15 cellular contexts compared by ENCODE assay signal in the genomic region with DNA sequence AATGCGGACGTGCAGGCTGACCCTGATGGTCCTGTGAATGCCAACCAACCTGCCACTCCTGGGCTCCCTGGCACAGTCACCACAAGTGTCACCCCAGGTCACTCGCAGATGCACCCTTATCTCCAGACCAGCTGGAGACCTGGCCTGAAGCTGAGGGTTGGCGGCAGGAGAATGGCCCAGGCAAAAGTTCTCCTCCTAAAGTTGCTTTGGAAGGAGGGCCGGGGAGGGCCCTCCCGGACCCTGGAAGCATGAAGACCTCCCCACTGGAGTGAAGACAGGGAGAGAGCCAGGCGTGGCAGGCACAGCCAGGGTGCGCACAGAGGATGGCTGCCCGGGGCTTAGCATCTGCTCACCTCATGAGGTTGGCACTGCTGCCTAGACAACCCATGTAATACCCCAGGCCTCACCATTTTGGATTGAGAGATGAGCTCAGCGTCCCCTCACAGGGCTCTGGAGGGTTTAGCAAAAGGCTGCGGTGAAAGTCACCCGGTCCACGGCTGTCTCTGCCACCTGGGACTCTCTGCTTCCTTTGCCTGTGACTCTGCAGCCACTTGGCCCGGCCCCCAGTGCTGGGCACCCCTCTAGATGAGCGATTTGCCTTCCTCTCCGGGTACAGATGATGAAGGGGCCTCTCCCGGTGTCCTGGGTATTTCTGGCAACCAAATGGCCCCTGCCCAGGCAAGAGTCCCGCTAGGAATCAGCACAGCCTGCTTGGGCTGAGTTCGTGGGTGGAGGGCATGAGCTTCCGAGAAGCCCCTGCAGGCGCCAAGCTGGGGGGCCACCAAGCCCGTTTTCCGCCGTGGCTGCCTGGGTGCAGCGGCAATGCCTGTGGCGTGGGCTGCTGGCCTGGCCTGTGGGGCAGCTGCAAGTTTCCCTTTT. TPM values are rescaled to one million over a fixed set of nuclear protein-coding genes. Genes with fewer than 3 reads are reported as not detected.
"Had no signal": no experiment of that assay in that cellular context is flagged by ENCODE, and none has a peak within 500 bp of the region (broad histone marks: within the 10 kb centered on the region; RNA-seq: fewer than 3 reads in every experiment).

No MANE protein-coding gene starts in this region.

- H3K9me3 Mint-ChIP-seq: activated CD8-positive, alpha-beta T cell treated with anti-CD3 and anti-CD28 coated beads for 36 hours; activated naive CD8-positive, alpha-beta T cell treated with anti-CD3 and anti-CD28 coated beads, Interleukin-2, amount 10 ng/mL, durations not matched to agents 7 days and 5 days had no signal

- H3K27ac Mint-ChIP-seq: activated CD4-positive, alpha-beta T cell treated with anti-CD3 and anti-CD28 coated beads for 36 hours; activated CD8-positive, alpha-beta T cell treated with anti-CD3 and anti-CD28 coated beads for 36 hours; activated naive CD8-positive, alpha-beta T cell treated with anti-CD3 and anti-CD28 coated beads, Interleukin-2, amount 10 ng/mL, durations not matched to agents 7 days and 5 days had no signal

- H3K4me1 Mint-ChIP-seq: activated CD4-positive, alpha-beta T cell treated with anti-CD3 and anti-CD28 coated beads for 36 hours had no signal

- ATAC-seq: activated CD4-positive, alpha-beta T cell treated with anti-CD3 and anti-CD28 coated beads for 36 hours; activated CD8-positive, alpha-beta T cell treated with anti-CD3 and anti-CD28 coated beads for 36 hours; gastroesophageal sphincter had no signal

- H3K27ac ChIP-seq: cardiac muscle cell, gastroesophageal sphincter, neutrophil, transverse colon, VCaP had no signal

- H3K4me3 Mint-ChIP-seq: activated CD4-positive, alpha-beta T cell treated with anti-CD3 and anti-CD28 coated beads for 36 hours; activated CD8-positive, alpha-beta T cell treated with anti-CD3 and anti-CD28 coated beads for 36 hours; activated naive CD8-positive, alpha-beta T cell treated with anti-CD3 and anti-CD28 coated beads, Interleukin-2, amount 10 ng/mL, durations not matched to agents 7 days and 5 days had no signal

- H3K27me3 Mint-ChIP-seq: activated CD4-positive, alpha-beta T cell treated with anti-CD3 and anti-CD28 coated beads for 36 hours had no signal

- H3K36me3 Mint-ChIP-seq: activated naive CD8-positive, alpha-beta T cell treated with anti-CD3 and anti-CD28 coated beads, Interleukin-2, amount 10 ng/mL, durations not matched to agents 7 days and 5 days had no signal

- H3K4me3 ChIP-seq: cardiac muscle cell, gastroesophageal sphincter, right atrium auricular region, smooth muscle cell, transverse colon had no signal

- DNase-seq: activated CD4-positive, alpha-beta T cell treated with anti-CD3 and anti-CD28 coated beads for 36 hours; activated CD8-positive, alpha-beta memory T cell treated with anti-CD3 and anti-CD28 coated beads, Interleukin-2, amount 50 U/mL, for 48 hours; activated CD8-positive, alpha-beta T cell treated with anti-CD3 and anti-CD28 coated beads for 36 hours; activated naive CD8-positive, alpha-beta T cell treated with anti-CD3 and anti-CD28 coated beads, Interleukin-2, amount 10 ng/mL, durations not matched to agents 7 days and 5 days; aorta; effector CD4-positive, alpha-beta T cell; islet precursor cell; T-helper 9 cell; transverse colon had no signal

- H3K9me3 ChIP-seq: gastroesophageal sphincter, neutrophil, right atrium auricular region, transverse colon had no signal

- H3K27me3 ChIP-seq: cardiac muscle cell, neutrophil, right atrium auricular region, transverse colon had no signal

- H3K36me3 ChIP-seq: cardiac muscle cell, gastroesophageal sphincter, neutrophil, right atrium auricular region, transverse colon had no signal

RNA-seq across cellular contexts. Expression of gene SEPTIN5, which starts 48.3 kb away (rescaled TPM):
- total RNA-seq: activated naive CD8-positive, alpha-beta T cell treated with anti-CD3 and anti-CD28 coated beads, Interleukin-2, amount 10 ng/mL, durations not matched to agents 7 days and 5 days had no signal

RNA-seq across cellular contexts. Expression of gene GP1BB, which starts 57.3 kb away (rescaled TPM):
- total RNA-seq: activated CD4-positive, alpha-beta T cell treated with anti-CD3 and anti-CD28 coated beads for 36 hours; activated CD8-positive, alpha-beta T cell treated with anti-CD3 and anti-CD28 coated beads for 36 hours; activated naive CD8-positive, alpha-beta T cell treated with anti-CD3 and anti-CD28 coated beads, Interleukin-2, amount 10 ng/mL, durations not matched to agents 7 days and 5 days had no signal
